Comparison of ENCODE assay signal across 1 cellular context in genomic region chr13:36341718-36342117, GRCh38.
A peak's percentile ranks its signal among the peaks of the same experiment; 100 is the strongest.
TF ChIP-seq lines count a peak whose summit lies in the region.

No MANE protein-coding gene starts in this region.

TF ChIP-seq in K562, 482 proteins besides CTCF, POLR2A, EP300 and RAD21 (continued from another document):
- TF ChIP-seq CEBPG (CRISPR knock-in tag; IDR thresholded peaks at IDR 0.05) (no peak), CEBPG (tag; conservative IDR thresholded peaks at IDR 0.05 in 1 of 2, IDR thresholded peaks at IDR 0.05 in 1 of 2) (peak; percentile 68 to 77), ARID4B (CRISPR knock-in tag; IDR thresholded peaks at IDR 0.05) (no peak)
